Comparison of ENCODE assay signal across 9 cellular contexts in the genomic region with DNA sequence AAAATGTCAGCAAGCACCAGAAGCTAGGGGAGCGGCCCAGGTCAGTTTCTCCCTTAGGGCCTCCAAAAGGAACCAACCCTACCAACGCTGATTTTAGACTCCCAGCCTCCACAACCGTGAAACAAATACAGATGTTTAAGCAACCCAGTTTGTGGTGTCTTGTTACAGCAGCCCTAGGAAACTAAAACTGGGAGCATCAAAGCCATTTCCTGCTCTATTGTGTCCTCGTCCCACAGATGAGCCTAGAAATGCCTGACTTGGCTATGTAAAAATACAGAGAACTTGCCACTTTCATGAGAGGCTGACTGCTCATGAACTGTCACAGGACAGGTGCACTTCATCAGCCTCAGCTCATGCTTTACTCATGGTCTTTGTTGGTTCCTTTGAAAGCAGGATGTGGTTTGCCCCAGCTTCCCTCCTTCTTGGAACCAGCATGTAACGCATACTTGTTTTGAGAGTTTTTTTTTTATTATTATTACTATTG.
A peak's percentile ranks its signal among the peaks of the same experiment; 100 is the strongest.
DNase-seq lines count a peak whose midpoint lies in the region; ATAC-seq and TF ChIP-seq lines count a peak whose summit lies in the region.
"Had no signal": no experiment of that assay in that cellular context is flagged by ENCODE, and none has a peak within 500 bp of the region (broad histone marks: within the 10 kb centered on the region; RNA-seq: fewer than 3 reads in every experiment).

No MANE protein-coding gene starts in this region.

- peaks cover 0 to 17% (median 0%) of the 10 kb centered on the region in 9 donors for H3K9me3 Mint-ChIP-seq in naive thymus-derived CD8-positive, alpha-beta T cell

- H3K36me3 ChIP-seq in adipocyte (ENCODE audit: control insufficient read depth, insufficient read depth, low read length, severe bottlenecking), result no peaks in the 10 kb centered on the region
- H3K36me3 ChIP-seq: pancreas had no signal

- peaks cover 0 to 5% (median 4%) of the 10 kb centered on the region in 3 donors for H3K36me3 Mint-ChIP-seq in naive thymus-derived CD8-positive, alpha-beta T cell

- H3K4me3 Mint-ChIP-seq in naive thymus-derived CD8-positive, alpha-beta T cell, result peak overlapping the region; percentile 54 to 88 (median 78)

- no peak for TF ChIP-seq CTCF in AG09309 (IDR thresholded peaks at IDR 0.05; ENCODE audit: control insufficient read depth, insufficient read depth, low read depth, low read length, missing control alignments)

- ATAC-seq in HG03196 (IDR thresholded peaks at IDR 0.05; ENCODE audit: unreplicated experiment), result peak; percentile 86
- ATAC-seq in naive thymus-derived CD8-positive, alpha-beta T cell, result peak; percentile 94 to 98

- H3K9me3 ChIP-seq in adipocyte (ENCODE audit: control insufficient read depth, low read length), result no peaks in the 10 kb centered on the region
- H3K9me3 ChIP-seq: pancreas had no signal

- no peaks in the 10 kb centered on the region for H3K27me3 Mint-ChIP-seq in naive thymus-derived CD8-positive, alpha-beta T cell

- peak; percentile 55 for TF ChIP-seq POLR2A in GM19099 (IDR thresholded peaks at IDR 0.05; ENCODE audit: extremely low read depth, insufficient read length, low read depth)

- POLR2A ChIA-PET in naive thymus-derived CD8-positive, alpha-beta T cell (lab: Charles Lee), result interaction anchor here (0.6 to 5.1 kb wide), 14 partner anchors 12 to 641 kb away, joined by 3 to 128 read pairs (median 6); a partner anchor contains a TSS

- H3K9ac ChIP-seq in adipocyte (ENCODE audit: low read length), result no peak overlapping the region

- H3K4me3 ChIP-seq in AG09309 (ENCODE audit: control insufficient read depth, low read depth, low read length) (no peak overlapping the region), adipocyte (ENCODE audit: low read length) (no peak overlapping the region)
- H3K4me3 ChIP-seq: pancreas had no signal

- no peaks in the 10 kb centered on the region for H3K27me3 ChIP-seq in adipocyte (replicated peaks; ENCODE audit: control insufficient read depth, insufficient read depth, low read length)
- H3K27me3 ChIP-seq: pancreas had no signal

- DNase-seq in AG09309 (ENCODE audit: low read depth) (peak; percentile 91), T follicular helper cell (ENCODE audit: low read depth) (peak; percentile 81), adipocyte (ENCODE audit: low read depth) (peak; percentile 80), islet precursor cell (no peak), NCI-H774 (lab: John Stamatoyannopoulos, UW) (no peak)
- peak; percentile 29 to 92 (median 77) for DNase-seq in naive thymus-derived CD8-positive, alpha-beta T cell

- peak overlapping the region; percentile 87 to 100 (median 94) for H3K27ac Mint-ChIP-seq in naive thymus-derived CD8-positive, alpha-beta T cell

- peaks cover 33 to 78% (median 61%) of the 10 kb centered on the region in 4 donors for H3K4me1 Mint-ChIP-seq in naive thymus-derived CD8-positive, alpha-beta T cell

- peaks cover 16% of the 10 kb centered on the region for H3K4me1 ChIP-seq in adipocyte (ENCODE audit: control insufficient read depth, insufficient read depth, low read length)

Comparison
In these comparisons a context has a peak if more than half of its experiments do, and no peak if none do; other contexts are left out.
1. DNase-seq: peak in AG09309 (single experiment), T follicular helper cell (single experiment), adipocyte (single experiment) and naive thymus-derived CD8-positive, alpha-beta T cell (10 of 10); none in islet precursor cell (single experiment) and NCI-H774 (single experiment).